Comparison of ENCODE assay signal across 16 cellular contexts in genomic region chr2:169087757-169088379, GRCh38. TPM values are rescaled to one million over a fixed set of nuclear protein-coding genes. Genes with fewer than 3 reads are reported as not detected.
"Had no signal": no experiment of that assay in that cellular context is flagged by ENCODE, and none has a peak within 500 bp of the region (broad histone marks: within the 10 kb centered on the region; RNA-seq: fewer than 3 reads in every experiment).

No MANE protein-coding gene starts in this region.

- H3K27me3 ChIP-seq: ovary, stomach, testis had no signal

- H3K4me3 ChIP-seq: lung, ovary, stomach, testis had no signal

- H3K36me3 ChIP-seq: ovary, stomach had no signal

- H3K27ac ChIP-seq: ovary, stomach, testis had no signal

- DNase-seq: activated CD4-positive, alpha-beta T cell treated with anti-CD3 and anti-CD28 coated beads, Interleukin-2, amount 50 U/mL, for 4 hours; activated CD4-positive, CD25-positive, alpha-beta regulatory T cell treated with anti-CD3 and anti-CD28 coated beads, Interleukin-2, amount 50 U/mL, for 72 hours; activated naive CD4-positive, alpha-beta T cell; activated T-cell treated with anti-CD3 and anti-CD28 coated beads for 4 hours; cerebellar nuclear complex; dermis blood vessel endothelial cell; islet precursor cell; midbrain; ovary; stimulated activated CD4-positive, alpha-beta T cell treated with anti-CD3 and anti-CD28 coated beads, Interleukin-12 subunit alpha, Interleukin-12 subunit beta, amount 100 ng/mL, for 4 hours; stimulated activated CD4-positive, alpha-beta T cell treated with anti-CD3 and anti-CD28 coated beads, Interleukin-2, amount 100 ng/mL, for 24 hours; stomach; T-helper 9 cell; testis had no signal

- H3K4me1 ChIP-seq: testis had no signal

- H3K9me3 ChIP-seq: ovary, testis had no signal

RNA-seq across cellular contexts. Expression of gene DHRS9, which starts 18.5 kb away (rescaled TPM):
- total RNA-seq: dermis blood vessel endothelial cell, neural crest cell had no signal
